Comparison of ENCODE assay signal across 9 cellular contexts in genomic region chr12:94769040-94769420, GRCh38.
DNase-seq lines count a peak whose midpoint lies in the region; ATAC-seq and TF ChIP-seq lines count a peak whose summit lies in the region.
"Had no signal": no experiment of that assay in that cellular context is flagged by ENCODE, and none has a peak within 500 bp of the region (broad histone marks: within the 10 kb centered on the region; RNA-seq: fewer than 3 reads in every experiment).

No MANE protein-coding gene starts in this region.

- CTCF ChIA-PET in PC-3 (lab: Charles Lee): no interaction called here

- 14 to 23% (median 18%) methylated on average over 8 of the region's 8 CpGs for WGBS in spleen, 5 donors

- H3K9me3 ChIP-seq in spleen (peaks cover 0 to 6% (median 4%) of the 10 kb centered on the region in 8 donors), PC-3 (ENCODE audit: low read length) (no peaks in the 10 kb centered on the region)

- POLR2A ChIA-PET in PC-3 (lab: Charles Lee; ENCODE audit: unreplicated experiment): no interaction called here

- TF ChIP-seq CTCF in spleen (IDR thresholded peaks at IDR 0.05 in 8 of 11, conservative IDR thresholded peaks at IDR 0.05 in 3 of 11) (no peak), PC-3 (conservative IDR thresholded peaks at IDR 0.05; ENCODE audit: low read depth, low read length) (no peak)

- H3K36me3 ChIP-seq in spleen (no peaks in the 10 kb centered on the region), PC-3 (ENCODE audit: low read depth, low read length) (no peaks in the 10 kb centered on the region)

- H3K4me2 ChIP-seq in PC-3 (ENCODE audit: low read length): no peak overlapping the region

- no peak for TF ChIP-seq POLR2A in spleen (IDR thresholded peaks at IDR 0.05)

- BruUV-seq in PC-3 (replicated peaks; lab: Mats Ljungman, UMichigan): no TSS peak

- no peaks in the 10 kb centered on the region for H3K27me3 ChIP-seq in spleen (replicated peaks in 1 of 7)
- H3K27me3 ChIP-seq in PC-3 (ENCODE audit: low read length): no peaks in the 10 kb centered on the region; the same call in 1 of the 2 replicates

- no peaks in the 10 kb centered on the region for H3K79me2 ChIP-seq in PC-3 (ENCODE audit: low read length)

- H2AFZ ChIP-seq in PC-3 (ENCODE audit: low read length): no peak overlapping the region

- peak; percentile 88 for ATAC-seq in GM19035 (IDR thresholded peaks at IDR 0.05; ENCODE audit: unreplicated experiment)
- ATAC-seq in HG02763 (IDR thresholded peaks at IDR 0.05; ENCODE audit: unreplicated experiment): peak; percentile 74
- ATAC-seq in PC-3: no peak

- no peaks in the 10 kb centered on the region for H3K9me2 ChIP-seq in PC-3 (replicated peaks; ENCODE audit: low read length)

- DNase-seq in NCI-H526 (lab: John Stamatoyannopoulos, UW): peak; percentile 88 to 89
- no peak for DNase-seq in spleen
- DNase-seq in PC-3: no peak
- no peak for DNase-seq in foreskin melanocyte
- no peak for DNase-seq in stimulated activated CD8-positive, alpha-beta memory T cell treated with anti-CD3 and anti-CD28 coated beads, Interleukin-4, amount 100 ng/mL, for 48 hours
- no peak for DNase-seq in activated CD4-positive, alpha-beta T cell treated with anti-CD3 and anti-CD28 coated beads for 4 hours
- DNase-seq: NCI-H774 had no signal

- peak overlapping the region in 6 of 8 donors; percentile 8 to 60 (median 24) for H3K4me3 ChIP-seq in spleen
- H3K4me3 ChIP-seq in PC-3 (ENCODE audit: low read length): no peak overlapping the region

- no peaks in the 10 kb centered on the region for H4K20me1 ChIP-seq in PC-3 (ENCODE audit: low read length)

- intact Hi-C loops in spleen (cut with DNase I; ENCODE audit: low total_unique reads): loop anchor here (10.0 kb wide), 1 partner anchor 224 kb away; no protein-coding TSS in a partner anchor
- intact Hi-C loops in PC-3 (cut with micrococcal nuclease): loop anchor here (10.0 kb wide), 1 partner anchor 216 kb away; no protein-coding TSS in a partner anchor

- H3F3A ChIP-seq in PC-3 (ENCODE audit: low read length, unreplicated experiment): no peaks in the 10 kb centered on the region

- no peak overlapping the region for H3K9ac ChIP-seq in PC-3 (ENCODE audit: low read length)

- H3K4me1 ChIP-seq in spleen (peaks cover 8 to 55% (median 34%) of the 10 kb centered on the region in 6 donors), PC-3 (ENCODE audit: insufficient read depth, low read length) (no peaks in the 10 kb centered on the region)

- H3K27ac ChIP-seq in spleen (peak overlapping the region in 5 of 8 donors; percentile 23 to 78 (median 62)), PC-3 (ENCODE audit: low read length) (no peak overlapping the region)

Comparison
In these comparisons a context has a peak if more than half of its experiments do, and no peak if none do; other contexts are left out.
1. DNase-seq: peak in NCI-H526 (2 of 2); none in spleen (single experiment), PC-3 (single experiment), foreskin melanocyte (single experiment), stimulated activated CD8-positive, alpha-beta memory T cell treated with anti-CD3 and anti-CD28 coated beads, Interleukin-4, amount 100 ng/mL, for 48 hours (single experiment) and activated CD4-positive, alpha-beta T cell treated with anti-CD3 and anti-CD28 coated beads for 4 hours (0 of 2).